30 cellular contexts compared by ENCODE assay signal in genomic region chr3:196915375-196915774, GRCh38.
"Had no signal": no experiment of that assay in that cellular context is flagged by ENCODE, and none has a peak within 500 bp of the region (broad histone marks: within the 10 kb centered on the region; RNA-seq: fewer than 3 reads in every experiment).

No MANE protein-coding gene starts in this region.

- ATAC-seq: activated CD8-positive, alpha-beta T cell treated with anti-CD3 and anti-CD28 coated beads for 36 hours; activated naive CD8-positive, alpha-beta T cell treated with anti-CD3 and anti-CD28 coated beads, Interleukin-2, amount 50 U/mL, for 24 hours; T-cell had no signal

- DNase-seq: activated B cell treated with CpG ODN at 0.5 μM for 24 hours; activated CD4-positive, alpha-beta memory T cell treated with anti-CD3 and anti-CD28 coated beads for 36 hours; activated CD4-positive, alpha-beta T cell treated with anti-CD3 and anti-CD28 coated beads for 4 hours; activated CD4-positive, alpha-beta T cell treated with anti-CD3 and anti-CD28 coated beads, Interleukin-2, amount 10 ng/mL, durations not matched to agents 24 days and 14 days; activated CD4-positive, alpha-beta T cell treated with anti-CD3 and anti-CD28 coated beads, Interleukin-2, amount 50 U/mL, for 1 hour; activated CD4-positive, alpha-beta T cell treated with anti-CD3 and anti-CD28 coated beads, Interleukin-2, amount 50 U/mL, for 4 hours; activated CD4-positive, CD25-positive, alpha-beta regulatory T cell treated with anti-CD3 and anti-CD28 coated beads, Interleukin-2, amount 50 U/mL, for 72 hours; activated CD8-positive, alpha-beta memory T cell treated with anti-CD3 and anti-CD28 coated beads, Interleukin-2, amount 50 U/mL, for 4 hours; activated CD8-positive, alpha-beta T cell treated with anti-CD3 and anti-CD28 coated beads for 36 hours; activated effector memory CD4-positive, alpha-beta T cell treated with Interleukin-2 at 50 U/mL for 16 hours; activated gamma-delta T cell; activated naive CD4-positive, alpha-beta T cell treated with anti-CD3 and anti-CD28 coated beads, Interleukin-2, amount 10 ng/mL, durations not matched to agents 7 days and 5 days; activated naive CD4-positive, alpha-beta T cell treated with Interleukin-2 at 50 U/mL for 16 hours; activated naive CD8-positive, alpha-beta T cell treated with anti-CD3 and anti-CD28 coated beads, Interleukin-2, amount 10 ng/mL, durations not matched to agents 7 days and 5 days; activated naive CD8-positive, alpha-beta T cell treated with anti-CD3 and anti-CD28 coated beads, Interleukin-2, amount 50 U/mL, for 24 hours; activated T-cell treated with anti-CD3 and anti-CD28 coated beads for 4 hours; activated T-cell treated with anti-CD3 and anti-CD28 coated beads, Interleukin-2, amount 50 U/mL, for 24 hours; activated T-cell treated with anti-CD3 and anti-CD28 coated beads, Interleukin-2, amount 50 U/mL, for 48 hours; amygdala; anterior cingulate cortex; caudate nucleus; cerebellar nuclear complex; T-cell; T-helper 2 cell; T-helper 9 cell had no signal

- H3K36me3 ChIP-seq: cardiac muscle cell had no signal

- H3K4me3 ChIP-seq: ascending aorta, cardiac muscle cell had no signal

- H3K27ac ChIP-seq: ascending aorta, cardiac muscle cell, VCaP had no signal

- H3K4me1 ChIP-seq: ascending aorta had no signal

- H3K27me3 ChIP-seq: ascending aorta, cardiac muscle cell had no signal

- H3K9me3 ChIP-seq: ascending aorta had no signal

- FAIRE-seq: bronchial epithelial cell, TTC549 had no signal
